In the genomic region with DNA sequence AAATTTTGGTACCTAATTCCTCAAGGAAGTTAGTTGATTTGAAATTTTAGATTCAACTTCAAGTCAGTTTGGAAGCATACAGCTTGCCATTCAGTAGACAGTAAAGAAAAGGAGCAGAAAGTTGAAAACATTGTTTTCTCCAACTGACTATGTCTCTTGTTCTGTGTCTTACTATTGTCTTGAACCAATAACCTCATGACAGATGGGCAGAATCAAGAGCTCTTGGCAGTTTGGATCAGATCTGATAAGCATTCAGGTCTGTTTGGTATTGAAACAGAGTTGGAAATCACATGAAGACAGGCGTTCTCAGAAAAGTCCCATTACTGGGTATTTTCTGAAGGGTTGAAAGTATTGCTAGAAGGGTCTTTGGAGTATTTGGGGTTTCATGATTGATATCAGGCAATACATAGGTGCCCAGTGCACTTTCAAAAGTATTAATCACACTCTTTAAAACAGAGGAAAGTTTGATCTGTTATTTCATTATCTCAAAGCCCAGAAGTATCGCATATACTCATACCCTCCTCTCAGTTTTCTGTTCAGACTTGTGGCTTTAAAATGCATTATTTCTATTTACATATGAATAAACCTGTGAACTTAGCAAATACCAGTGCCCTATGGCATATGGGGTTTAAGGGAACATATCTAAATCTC, we compare ENCODE assay signal across 1 cellular context.
TF ChIP-seq lines count a peak whose summit lies in the region.

No MANE protein-coding gene starts in this region.

TF ChIP-seq in IMR-90, 13 proteins besides CTCF, POLR2A, EP300 and RAD21:
- TF ChIP-seq ELK1 (IDR thresholded peaks at IDR 0.05; ENCODE audit: borderline replicate concordance, low read depth, low read length) (no peak), MAZ (IDR thresholded peaks at IDR 0.05; ENCODE audit: borderline replicate concordance, low read depth, low read length) (no peak), RCOR1 (IDR thresholded peaks at IDR 0.05; ENCODE audit: insufficient replicate concordance, low read length) (no peak), BHLHE40 (IDR thresholded peaks at IDR 0.05; ENCODE audit: low read depth, low read length) (no peak), SMC3 (IDR thresholded peaks at IDR 0.05; ENCODE audit: low read depth, low read length) (no peak), USF2 (IDR thresholded peaks at IDR 0.05; ENCODE audit: low read depth, low read length) (no peak)
